ENCODE assay signal across 8 cellular contexts in the genomic region with DNA sequence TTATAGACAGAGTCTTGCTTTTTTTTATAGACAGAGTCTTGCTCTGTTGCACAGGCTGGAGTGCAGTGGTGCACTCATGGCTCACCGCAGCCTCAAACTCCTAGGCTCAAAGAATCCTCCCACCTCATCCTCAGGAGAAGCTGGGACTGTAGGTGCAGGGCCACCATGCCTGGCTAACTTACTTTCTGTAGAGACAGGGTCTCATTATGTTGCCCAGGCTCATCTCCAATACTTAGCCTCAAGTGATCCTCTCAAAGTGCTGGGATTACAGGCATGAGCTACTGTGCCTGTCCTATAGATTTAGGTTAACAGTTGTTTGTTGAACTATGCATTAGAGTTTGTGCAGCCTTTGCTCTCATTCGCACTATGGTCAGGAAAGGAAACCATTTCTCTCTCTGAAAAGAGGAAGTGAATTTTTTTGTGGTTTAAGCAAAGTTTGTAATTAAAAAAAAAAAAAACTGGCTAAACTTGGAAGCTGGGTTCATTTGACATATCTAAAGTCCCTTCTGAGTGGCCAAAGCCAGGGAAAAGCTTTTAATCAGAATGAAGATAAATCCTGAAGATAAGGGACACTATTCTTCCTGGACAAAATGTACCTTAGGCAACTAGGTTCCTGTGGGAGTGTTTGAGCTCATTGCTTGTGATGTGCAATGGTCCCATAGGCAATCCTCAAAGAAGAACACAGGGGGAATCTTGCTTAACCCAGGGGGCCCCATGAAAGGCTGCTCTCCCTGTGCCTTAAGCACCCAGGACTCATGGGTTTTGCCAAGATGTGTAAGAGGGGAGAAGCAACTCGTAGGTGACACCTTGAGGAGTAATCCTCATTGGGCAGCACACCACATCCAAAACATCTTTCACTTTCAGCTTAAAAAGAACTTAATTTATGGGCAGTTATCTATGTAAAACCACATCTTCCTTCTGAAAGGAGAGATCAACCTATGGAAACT.
DNase-seq lines count a peak whose midpoint lies in the region; ATAC-seq and TF ChIP-seq lines count a peak whose summit lies in the region.

No MANE protein-coding gene starts in this region.

- no peak for TF ChIP-seq CTCF in ascending aorta (IDR thresholded peaks at IDR 0.05)

- peaks cover 36% of the 10 kb centered on the region for H3K4me1 Mint-ChIP-seq in dendritic cell treated with granulocyte-macrophage colony-stimulating factor and Interleukin-4, amounts not matched to agents 40 ng/mL and 50 ng/mL, for 4 days (ENCODE audit: low read depth)

- peaks cover 22% of the 10 kb centered on the region for H3K27me3 Mint-ChIP-seq in dendritic cell treated with granulocyte-macrophage colony-stimulating factor and Interleukin-4, amounts not matched to agents 40 ng/mL and 50 ng/mL, for 4 days

- H3K27ac Mint-ChIP-seq in dendritic cell treated with granulocyte-macrophage colony-stimulating factor and Interleukin-4, amounts not matched to agents 40 ng/mL and 50 ng/mL, for 4 days = peak overlapping the region; percentile 56

- H3K27me3 ChIP-seq in ascending aorta = no peaks in the 10 kb centered on the region
- no peaks in the 10 kb centered on the region for H3K27me3 ChIP-seq in SJCRH30

- DNase-seq in ascending aorta (ENCODE audit: low spot score in 2 of 2) (no peak), SJCRH30 (no peak), NCI-H1092 (lab: John Stamatoyannopoulos, UW) (no peak), NCI-H2029 (lab: John Stamatoyannopoulos, UW) (no peak)

- intact Hi-C loops in dendritic cell treated with granulocyte-macrophage colony-stimulating factor and Interleukin-4, amounts not matched to agents 40 ng/mL and 50 ng/mL, for 4 days (cut with micrococcal nuclease) = loop anchor here (10.0 kb wide), 1 partner anchor 107 kb away; no protein-coding TSS in a partner anchor
- intact Hi-C loops in ascending aorta (cut with DNase I) = no loop called here

- H3K36me3 ChIP-seq in ascending aorta (no peaks in the 10 kb centered on the region), SJCRH30 (no peaks in the 10 kb centered on the region)

- no peaks in the 10 kb centered on the region for H3K36me3 Mint-ChIP-seq in dendritic cell treated with granulocyte-macrophage colony-stimulating factor and Interleukin-4, amounts not matched to agents 40 ng/mL and 50 ng/mL, for 4 days (ENCODE audit: low read depth)

- no peaks in the 10 kb centered on the region for H3K4me1 ChIP-seq in ascending aorta
- no peaks in the 10 kb centered on the region for H3K4me1 ChIP-seq in SJCRH30

- H3K9me3 Mint-ChIP-seq in dendritic cell treated with granulocyte-macrophage colony-stimulating factor and Interleukin-4, amounts not matched to agents 40 ng/mL and 50 ng/mL, for 4 days = no peaks in the 10 kb centered on the region

- H3K9me3 ChIP-seq in ascending aorta (no peaks in the 10 kb centered on the region), SJCRH30 (replicated peaks) (no peaks in the 10 kb centered on the region)

- peak; percentile 97 for ATAC-seq in GM18499 (IDR thresholded peaks at IDR 0.05; ENCODE audit: insufficient read depth, unreplicated experiment)
- ATAC-seq in GM21529 (IDR thresholded peaks at IDR 0.05; ENCODE audit: unreplicated experiment) = peak; percentile 96
- ATAC-seq in HG03558 (IDR thresholded peaks at IDR 0.05; ENCODE audit: extremely low read depth, unreplicated experiment) = peak; percentile 90

- H3K4me3 Mint-ChIP-seq in dendritic cell treated with granulocyte-macrophage colony-stimulating factor and Interleukin-4, amounts not matched to agents 40 ng/mL and 50 ng/mL, for 4 days = no peak overlapping the region

- H3K27ac ChIP-seq in ascending aorta = no peak overlapping the region
- no peak overlapping the region for H3K27ac ChIP-seq in SJCRH30

- H3K4me3 ChIP-seq in ascending aorta (no peak overlapping the region), SJCRH30 (no peak overlapping the region)
